Comparison of ENCODE assay signal across 8 cellular contexts in the genomic region with DNA sequence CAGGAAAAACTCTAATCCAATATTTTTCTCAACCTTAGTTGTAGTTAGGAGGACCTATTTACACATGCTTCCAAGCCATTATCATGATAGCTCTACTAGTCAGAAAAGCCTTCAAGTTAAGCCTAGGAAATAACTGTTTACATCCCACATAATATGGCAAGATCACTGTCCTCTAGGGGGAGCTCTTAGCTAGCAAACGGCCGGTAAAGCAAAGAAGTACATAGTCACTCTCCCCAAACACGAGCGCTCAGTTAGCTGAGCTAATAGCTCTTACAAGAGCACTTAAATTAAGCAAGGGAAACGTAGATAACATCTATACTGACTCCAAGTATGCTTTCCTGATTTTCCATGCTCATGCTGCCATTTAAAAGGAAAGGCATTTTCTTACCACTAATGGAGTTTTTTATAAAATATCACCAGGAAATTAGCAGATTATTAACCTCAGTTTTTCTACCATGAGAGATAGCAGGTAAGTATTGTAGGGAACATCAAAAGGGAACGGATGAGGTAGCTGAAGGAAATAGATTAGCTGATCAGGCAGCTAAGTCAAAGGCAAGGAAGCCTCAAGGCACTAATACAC.
DNase-seq lines count a peak whose midpoint lies in the region; ATAC-seq, FAIRE-seq and TF ChIP-seq lines count a peak whose summit lies in the region.

No MANE protein-coding gene starts in this region.

- H3K27ac ChIP-seq in esophagus muscularis mucosa (replicated peaks in 1 of 4) (no peak overlapping the region), transverse colon (no peak overlapping the region)

- WGBS in esophagus muscularis mucosa = 10% methylated on average over 6 of the region's 6 CpGs
- WGBS in transverse colon (ENCODE audit: low coverage in 1 of 2), 2 donors = 4 to 7% methylated on average over 6 of the region's 6 CpGs

- H3K4me1 ChIP-seq in esophagus muscularis mucosa (no peaks in the 10 kb centered on the region), transverse colon (no peaks in the 10 kb centered on the region)

- POLR2A ChIA-PET in activated CD8-positive, alpha-beta T cell treated with anti-CD3 and anti-CD28 coated beads, Interleukin-2, amount 10 ng/mL, durations not matched to agents 7 days and 5 days (lab: Charles Lee) = no interaction called here

- intact Hi-C loops in esophagus muscularis mucosa (cut with DNase I) = loop anchor here (5.0 kb wide), 1 partner anchor 42 kb away; no protein-coding TSS in a partner anchor
- intact Hi-C loops in transverse colon (cut with DNase I; ENCODE audit: low total_unique reads) = no loop called here

- ATAC-seq in activated CD8-positive, alpha-beta T cell treated with anti-CD3 and anti-CD28 coated beads, Interleukin-2, amount 10 ng/mL, durations not matched to agents 7 days and 5 days = peak; percentile 85

- H3K27ac Mint-ChIP-seq in activated CD8-positive, alpha-beta T cell treated with anti-CD3 and anti-CD28 coated beads, Interleukin-2, amount 10 ng/mL, durations not matched to agents 7 days and 5 days = no peak overlapping the region
- no peak overlapping the region for H3K27ac Mint-ChIP-seq in nephron

- H3K27me3 Mint-ChIP-seq in activated CD8-positive, alpha-beta T cell treated with anti-CD3 and anti-CD28 coated beads, Interleukin-2, amount 10 ng/mL, durations not matched to agents 7 days and 5 days (ENCODE audit: low read depth) = peaks cover 25% of the 10 kb centered on the region
- H3K27me3 Mint-ChIP-seq in nephron (ENCODE audit: low read depth) = peaks cover 2% of the 10 kb centered on the region

- H3K27me3 ChIP-seq in esophagus muscularis mucosa = peaks cover 0 to 33% (median 0%) of the 10 kb centered on the region in 4 donors
- peaks cover 7% of the 10 kb centered on the region for H3K27me3 ChIP-seq in transverse colon

- H3K36me3 ChIP-seq in esophagus muscularis mucosa = no peaks in the 10 kb centered on the region
- H3K36me3 ChIP-seq in transverse colon = no peaks in the 10 kb centered on the region

- CTCF ChIA-PET in activated CD8-positive, alpha-beta T cell treated with anti-CD3 and anti-CD28 coated beads, Interleukin-2, amount 10 ng/mL, durations not matched to agents 7 days and 5 days (lab: Charles Lee) = interaction anchor here (0.6 to 2.7 kb wide), 23 partner anchors 9 to 553 kb away, joined by 3 to 13 read pairs (median 4); no protein-coding TSS in a partner anchor

- peak; percentile 63 to 81 (median 71) for TF ChIP-seq CTCF in esophagus muscularis mucosa (IDR thresholded peaks at IDR 0.05)
- peak; percentile 76 to 82 (median 80) for TF ChIP-seq CTCF in nephron (IDR thresholded peaks at IDR 0.05; ENCODE audit: unreplicated experiment in 3 of 3)
- peak; percentile 58 to 77 (median 76) for TF ChIP-seq CTCF in transverse colon (IDR thresholded peaks at IDR 0.05)

- no peaks in the 10 kb centered on the region for H3K36me3 Mint-ChIP-seq in activated CD8-positive, alpha-beta T cell treated with anti-CD3 and anti-CD28 coated beads, Interleukin-2, amount 10 ng/mL, durations not matched to agents 7 days and 5 days (ENCODE audit: low read depth)
- H3K36me3 Mint-ChIP-seq in nephron (ENCODE audit: low read depth) = no peaks in the 10 kb centered on the region

- TF ChIP-seq EP300 in esophagus muscularis mucosa (IDR thresholded peaks at IDR 0.05) = no peak
- no peak for TF ChIP-seq EP300 in transverse colon (IDR thresholded peaks at IDR 0.05; ENCODE audit: low read depth)

- TF ChIP-seq POLR2A in GM12891 (IDR thresholded peaks at IDR 0.05; ENCODE audit: low read depth, low read length) = no peak
- no peak for TF ChIP-seq POLR2A in esophagus muscularis mucosa (IDR thresholded peaks at IDR 0.05; ENCODE audit: low read depth)
- TF ChIP-seq POLR2A in transverse colon (IDR thresholded peaks at IDR 0.05) = no peak

- peak; percentile 23 for DNase-seq in 8988T
- peak; percentile 53 for DNase-seq in GM12891 (ENCODE audit: insufficient read length, low spot score)
- DNase-seq in Jurkat, Clone E6-1 (ENCODE audit: low read depth, low spot score) = peak; percentile 81
- peak; percentile 70 to 86 for DNase-seq in NOMO-1 (lab: John Stamatoyannopoulos, UW; ENCODE audit: unreplicated experiment in 2 of 2)
- DNase-seq in activated CD8-positive, alpha-beta T cell treated with anti-CD3 and anti-CD28 coated beads, Interleukin-2, amount 10 ng/mL, durations not matched to agents 7 days and 5 days = peak; percentile 78
- DNase-seq in esophagus muscularis mucosa (ENCODE audit: extremely low spot score) = peak; percentile 75
- peak; percentile 53 for DNase-seq in transverse colon

- in situ Hi-C loops in transverse colon (cut with MboI; ENCODE audit: low pct_ligation_motif_present in 1 of 4, low pct_unique_long_range_greater_than_20kb in 1 of 4, low sequenced_read_pairs in 3 of 4) = loop anchor here in 1 of 4 donors (25.0 kb wide), 1 partner anchor 308 kb away; the partner anchor contains the start of gene ATP12A

- H3K9me3 Mint-ChIP-seq in activated CD8-positive, alpha-beta T cell treated with anti-CD3 and anti-CD28 coated beads, Interleukin-2, amount 10 ng/mL, durations not matched to agents 7 days and 5 days (ENCODE audit: insufficient read depth) = no peaks in the 10 kb centered on the region
- H3K9me3 Mint-ChIP-seq in nephron = peaks cover 2% of the 10 kb centered on the region

- H3K9me3 ChIP-seq in esophagus muscularis mucosa = no peaks in the 10 kb centered on the region
- H3K9me3 ChIP-seq in transverse colon = no peaks in the 10 kb centered on the region

- FAIRE-seq in GM12891 (lab: Jason Lieb, UNC) = peak; percentile 76

- H3K4me3 ChIP-seq in Jurkat, Clone E6-1 (ENCODE audit: low read length) = no peak overlapping the region
- H3K4me3 ChIP-seq in esophagus muscularis mucosa (no peak overlapping the region), transverse colon (no peak overlapping the region)

- H3K4me3 Mint-ChIP-seq in activated CD8-positive, alpha-beta T cell treated with anti-CD3 and anti-CD28 coated beads, Interleukin-2, amount 10 ng/mL, durations not matched to agents 7 days and 5 days = no peak overlapping the region
- no peak overlapping the region for H3K4me3 Mint-ChIP-seq in nephron

- peaks cover 2% of the 10 kb centered on the region for H3K4me1 Mint-ChIP-seq in activated CD8-positive, alpha-beta T cell treated with anti-CD3 and anti-CD28 coated beads, Interleukin-2, amount 10 ng/mL, durations not matched to agents 7 days and 5 days (ENCODE audit: low read depth)
- no peaks in the 10 kb centered on the region for H3K4me1 Mint-ChIP-seq in nephron

TF ChIP-seq in GM12891, 5 proteins besides CTCF, POLR2A, EP300 and RAD21:
- TF ChIP-seq POLR2AphosphoS5 (IDR thresholded peaks at IDR 0.05; ENCODE audit: low read depth, low read length) = no peak
- no peak for TF ChIP-seq PAX5 (IDR thresholded peaks at IDR 0.05; ENCODE audit: insufficient read depth, low read length, severe bottlenecking)
- TF ChIP-seq TAF1 (IDR thresholded peaks at IDR 0.05; ENCODE audit: low read depth, low read length) = no peak
- TF ChIP-seq POU2F2 (IDR thresholded peaks at IDR 0.05; ENCODE audit: low read depth, low read length) = no peak
- TF ChIP-seq SPI1 (IDR thresholded peaks at IDR 0.05; ENCODE audit: low read depth, low read length) = no peak

Comparison
In these comparisons a context has a peak if more than half of its experiments do, and no peak if none do; other contexts are left out.
1. DNase-seq: peak in every context shown above with its lines; median percentile 81 in Jurkat, Clone E6-1; 78 in NOMO-1; 78 in activated CD8-positive, alpha-beta T cell treated with anti-CD3 and anti-CD28 coated beads, Interleukin-2, amount 10 ng/mL, durations not matched to agents 7 days and 5 days; 75 in esophagus muscularis mucosa; 53 in GM12891; 53 in transverse colon; 23 in 8988T.